In genomic region chrX:65903750-65904149, GRCh38 we compare ENCODE assay signal across 24 cellular contexts.
A peak's percentile ranks its signal among the peaks of the same experiment; 100 is the strongest.
DNase-seq lines count a peak whose midpoint lies in the region; ATAC-seq, FAIRE-seq and TF ChIP-seq lines count a peak whose summit lies in the region.
"Had no signal": no experiment of that assay in that cellular context is flagged by ENCODE, and none has a peak within 500 bp of the region (broad histone marks: within the 10 kb centered on the region; RNA-seq: fewer than 3 reads in every experiment).

No MANE protein-coding gene starts in this region.

- intact Hi-C loops in K562 (cut with micrococcal nuclease), result no loop called here

- no peaks in the 10 kb centered on the region for H3K9me1 ChIP-seq in K562 (ENCODE audit: control insufficient read depth, insufficient read depth, low read length)

- H3K9me3 ChIP-seq in A549, result no peaks in the 10 kb centered on the region
- H3K9me3 ChIP-seq in K562 (replicated peaks; ENCODE audit: control insufficient read depth, insufficient read depth, low read depth, low read length), result no peaks in the 10 kb centered on the region
- H3K9me3 ChIP-seq in tibial nerve, result no peaks in the 10 kb centered on the region
- H3K9me3 ChIP-seq: BE2C, BLaER1 had no signal

- no peak overlapping the region for H2AFZ ChIP-seq in K562 (ENCODE audit: low read depth, low read length)

- no peak for TF ChIP-seq RAD21 in A549 (conservative IDR thresholded peaks at IDR 0.05 in 1 of 2, IDR thresholded peaks at IDR 0.05 in 1 of 2)
- TF ChIP-seq RAD21 in K562 (CRISPR knock-in tag; conservative IDR thresholded peaks at IDR 0.05 in 1 of 2, IDR thresholded peaks at IDR 0.05 in 1 of 2), result no peak

- H3K4me2 ChIP-seq in A549 (no peak overlapping the region), K562 (ENCODE audit: insufficient read depth, low read length) (no peak overlapping the region)
- H3K4me2 ChIP-seq: BLaER1 had no signal

- TF ChIP-seq POLR2A in A549 (IDR thresholded peaks at IDR 0.05; ENCODE audit: low read length) (no peak), K562 (conservative IDR thresholded peaks at IDR 0.05) (no peak), tibial nerve (IDR thresholded peaks at IDR 0.05) (no peak)

- no peak overlapping the region for H3K9ac ChIP-seq in K562 (ENCODE audit: insufficient read depth in 1 of 2, low read depth in 2 of 2, low read length in 2 of 2)
- H3K9ac ChIP-seq: BLaER1 had no signal

- 0% methylated on average over 1 of the region's 1 CpG for WGBS in A549 (ENCODE audit: missing lambda C conversion rate)
- WGBS in K562 (ENCODE audit: insufficient coverage, low coverage, missing lambda C conversion rate), result 50% methylated on average over 1 of the region's 1 CpG
- 57 to 62% methylated on average over 1 of the region's 1 CpG for WGBS in tibial nerve, 2 donors

- H3K79me2 ChIP-seq in K562 (ENCODE audit: control insufficient read depth, insufficient read depth, low read length), result no peaks in the 10 kb centered on the region

- CTCF ChIA-PET in A549 (lab: Yijun Ruan, JAX), result no interaction called here
- CTCF ChIA-PET in K562 (lab: Yijun Ruan, JAX; ENCODE audit: low intra/inter-chr PET ratio), result no interaction called here

- H3K4me1 ChIP-seq in A549 (no peaks in the 10 kb centered on the region), K562 (replicated peaks in 1 of 2; ENCODE audit: control insufficient read depth in 2 of 2, insufficient read depth in 2 of 2, low read length in 2 of 2) (no peaks in the 10 kb centered on the region), tibial nerve (no peaks in the 10 kb centered on the region)
- H3K4me1 ChIP-seq: BE2C, BLaER1 had no signal

- no TSS peak for BruUV-seq in K562 (replicated peaks; lab: Mats Ljungman, UMichigan)

- H3K36me3 ChIP-seq in K562 (ENCODE audit: control insufficient read depth, insufficient read depth, low read length) (no peaks in the 10 kb centered on the region), tibial nerve (no peaks in the 10 kb centered on the region)
- H3K36me3 ChIP-seq: BE2C, BLaER1 had no signal

- no peaks in the 10 kb centered on the region for H3K27me3 ChIP-seq in K562 (ENCODE audit: control insufficient read depth in 2 of 2, insufficient read depth in 2 of 2, low read length in 2 of 2)
- no peaks in the 10 kb centered on the region for H3K27me3 ChIP-seq in tibial nerve
- H3K27me3 ChIP-seq: BE2C had no signal

- H3K4me3 ChIP-seq in A549 (no peak overlapping the region), K562 (no peak overlapping the region), tibial nerve (no peak overlapping the region)
- H3K4me3 ChIP-seq: BLaER1, GM12878 had no signal

- TF ChIP-seq EP300 in A549 (IDR thresholded peaks at IDR 0.05) (no peak), K562 (IDR thresholded peaks at IDR 0.05; ENCODE audit: low read length) (no peak), tibial nerve (IDR thresholded peaks at IDR 0.05) (no peak)

- in situ Hi-C loops in K562 (cut with MboI), result no loop called here

- no peak for FAIRE-seq in A549 (lab: Jason Lieb, UNC)
- no peak for FAIRE-seq in K562 (lab: Jason Lieb, UNC)
- FAIRE-seq: GM12878, GM12892, GM18507 had no signal

- TF ChIP-seq CTCF in A549 (IDR thresholded peaks at IDR 0.05), result no peak
- no peak for TF ChIP-seq CTCF in K562 (IDR thresholded peaks at IDR 0.05 in 2 of 3, conservative IDR thresholded peaks at IDR 0.05 in 1 of 3; ENCODE audit: insufficient read depth in 2 of 3, low read depth in 1 of 3, low read length in 3 of 3)
- no peak for TF ChIP-seq CTCF in tibial nerve (IDR thresholded peaks at IDR 0.05)

- no peak for ATAC-seq in A549
- no peak for ATAC-seq in K562
- ATAC-seq: GM12878 had no signal

- peak; percentile 7 for DNase-seq in NCI-H2171 treated with DMSO at 0.1 percent for 48 hours (lab: John Stamatoyannopoulos, UW)
- DNase-seq in NCI-H2171 (lab: John Stamatoyannopoulos, UW), result no peak
- no peak for DNase-seq in A549 (ENCODE audit: low read depth in 1 of 2, low spot score in 1 of 2)
- no peak for DNase-seq in K562 (ENCODE audit: extremely low read depth in 1 of 4, low spot score in 3 of 4)
- DNase-seq in tibial nerve (ENCODE audit: low spot score in 2 of 2), result no peak
- DNase-seq: ACHN; BE2C; C1 segment of cervical spinal cord; CD4-positive, alpha-beta memory T cell; CD4-positive, CD25-positive, alpha-beta regulatory T cell; CD8-positive, alpha-beta memory T cell; COR-L47; DMS 273 treated with DMSO at 0.1 percent for 48 hours; DMS153; DMS53; DMS79; DND-41; EL; GDM1 had no signal

- H4K20me1 ChIP-seq in K562 (replicated peaks; ENCODE audit: control insufficient read depth, insufficient read depth, low read length), result no peaks in the 10 kb centered on the region
- H4K20me1 ChIP-seq: BLaER1 had no signal

- POLR2A ChIA-PET in A549 (lab: Yijun Ruan, JAX), result no interaction called here
- POLR2A ChIA-PET in K562 (lab: Yijun Ruan, JAX), result no interaction called here

- H3K27ac ChIP-seq in A549 (no peak overlapping the region), K562 (ENCODE audit: extremely low read depth, low read depth, low read length) (no peak overlapping the region), tibial nerve (no peak overlapping the region)
- H3K27ac ChIP-seq: 22Rv1, BLaER1 had no signal

TF ChIP-seq in A549, 52 proteins besides CTCF, POLR2A, EP300 and RAD21:
- TF ChIP-seq JUNB (IDR thresholded peaks at IDR 0.05) (no peak), MAFK (IDR thresholded peaks at IDR 0.05; ENCODE audit: partially characterized antibody) (peak; percentile 58)

TF ChIP-seq in K562, 482 proteins besides CTCF, POLR2A, EP300 and RAD21:
- TF ChIP-seq ZNF316 (IDR thresholded peaks at IDR 0.05), result peak; percentile 81
- peak; percentile 34; the same call in 1 of the 2 replicates for TF ChIP-seq MAFK (IDR thresholded peaks at IDR 0.05; ENCODE audit: low read length)
- no peak for TF ChIP-seq MCM7 (IDR thresholded peaks at IDR 0.05)
- TF ChIP-seq MAFF (IDR thresholded peaks at IDR 0.05; ENCODE audit: low read length), result peak; percentile 28; the same call in 1 of the 2 replicates
- TF ChIP-seq C11orf30 (IDR thresholded peaks at IDR 0.05; ENCODE audit: low read depth), result peak; percentile 75
- TF ChIP-seq MAFG (tag; conservative IDR thresholded peaks at IDR 0.05), result peak; percentile 58
